13 cellular contexts compared by ENCODE assay signal in genomic region chr21:29194847-29195246, GRCh38.
DNase-seq lines count a peak whose midpoint lies in the region; ATAC-seq, FAIRE-seq and TF ChIP-seq lines count a peak whose summit lies in the region.
"Had no signal": no experiment of that assay in that cellular context is flagged by ENCODE, and none has a peak within 500 bp of the region (broad histone marks: within the 10 kb centered on the region; RNA-seq: fewer than 3 reads in every experiment).

No MANE protein-coding gene starts in this region.

- H3K27me3 ChIP-seq in SJSA1 (replicated peaks), result no peaks in the 10 kb centered on the region
- H3K27me3 ChIP-seq in left ventricle myocardium inferior (ENCODE audit: low read depth), result no peaks in the 10 kb centered on the region
- H3K27me3 ChIP-seq: suprapubic skin had no signal

- H3K9me3 ChIP-seq in SJSA1 (replicated peaks) (no peaks in the 10 kb centered on the region), left ventricle myocardium inferior (replicated peaks) (peaks cover 2% of the 10 kb centered on the region), kidney (ENCODE audit: control insufficient read depth in 1 of 2, low read length in 2 of 2) (no peaks in the 10 kb centered on the region)
- H3K9me3 ChIP-seq: lower lobe of right lung, suprapubic skin had no signal

- H3K4me3 ChIP-seq in SJSA1 (no peak overlapping the region), left ventricle myocardium inferior (peak overlapping the region; percentile 58), kidney (ENCODE audit: low read length in 2 of 2) (no peak overlapping the region)
- H3K4me3 ChIP-seq: suprapubic skin had no signal

- no peak for ATAC-seq in activated CD8-positive, alpha-beta T cell treated with anti-CD3 and anti-CD28 coated beads for 36 hours
- no peak for ATAC-seq in activated CD8-positive, alpha-beta T cell treated with anti-CD3 and anti-CD28 coated beads, Interleukin-2, amount 10 ng/mL, durations not matched to agents 7 days and 5 days

- H3K4me1 ChIP-seq in SJSA1 (replicated peaks) (peaks cover 28% of the 10 kb centered on the region), left ventricle myocardium inferior (peaks cover 29% of the 10 kb centered on the region), kidney (ENCODE audit: control insufficient read depth in 1 of 2, insufficient read depth in 1 of 2, low read depth in 1 of 2, low read length in 2 of 2) (no peaks in the 10 kb centered on the region)

- TF ChIP-seq CTCF in activated CD8-positive, alpha-beta T cell treated with anti-CD3 and anti-CD28 coated beads for 36 hours (IDR thresholded peaks at IDR 0.05), result no peak
- TF ChIP-seq CTCF in left ventricle myocardium inferior (IDR thresholded peaks at IDR 0.05; ENCODE audit: borderline replicate concordance) (no peak), nephron progenitor cell (IDR thresholded peaks at IDR 0.05) (no peak), kidney (IDR thresholded peaks at IDR 0.05; ENCODE audit: borderline replicate concordance, extremely low read depth, insufficient read depth) (no peak)

- H3K27ac Mint-ChIP-seq in activated CD8-positive, alpha-beta T cell treated with anti-CD3 and anti-CD28 coated beads for 36 hours, result peak overlapping the region; percentile 34
- no peak overlapping the region for H3K27ac Mint-ChIP-seq in activated CD8-positive, alpha-beta T cell treated with anti-CD3 and anti-CD28 coated beads, Interleukin-2, amount 10 ng/mL, durations not matched to agents 7 days and 5 days
- peak overlapping the region; percentile 93 for H3K27ac Mint-ChIP-seq in stimulated activated naive CD8-positive, alpha-beta T cell treated with anti-CD3 and anti-CD28 coated beads, Interleukin-15, Interleukin-2, amounts not matched to agents 100 ng/mL and 50 ng/mL, for 24 hours
- no peak overlapping the region for H3K27ac Mint-ChIP-seq in nephron progenitor cell
- H3K27ac Mint-ChIP-seq: activated CD4-positive, alpha-beta memory T cell treated with anti-CD3 and anti-CD28 coated beads, Interleukin-2, amount 10 ng/mL, durations not matched to agents 7 days and 5 days; activated naive CD8-positive, alpha-beta T cell treated with anti-CD3 and anti-CD28 coated beads, Interleukin-2, amount 10 ng/mL, durations not matched to agents 7 days and 5 days had no signal

- H3K9me3 Mint-ChIP-seq in activated CD8-positive, alpha-beta T cell treated with anti-CD3 and anti-CD28 coated beads for 36 hours, result peaks cover 22% of the 10 kb centered on the region
- peaks cover 22% of the 10 kb centered on the region for H3K9me3 Mint-ChIP-seq in activated CD8-positive, alpha-beta T cell treated with anti-CD3 and anti-CD28 coated beads, Interleukin-2, amount 10 ng/mL, durations not matched to agents 7 days and 5 days (ENCODE audit: insufficient read depth)
- peaks cover 17% of the 10 kb centered on the region for H3K9me3 Mint-ChIP-seq in stimulated activated naive CD8-positive, alpha-beta T cell treated with anti-CD3 and anti-CD28 coated beads, Interleukin-15, Interleukin-2, amounts not matched to agents 100 ng/mL and 50 ng/mL, for 24 hours
- peaks cover 11% of the 10 kb centered on the region for H3K9me3 Mint-ChIP-seq in nephron progenitor cell

- FAIRE-seq in kidney (lab: Jason Lieb, UNC), result no peak
- FAIRE-seq: GM18507 had no signal

- H3K36me3 ChIP-seq in SJSA1 (no peaks in the 10 kb centered on the region), left ventricle myocardium inferior (no peaks in the 10 kb centered on the region), kidney (ENCODE audit: control insufficient read depth in 1 of 2, insufficient read depth in 2 of 2, low read length in 2 of 2) (no peaks in the 10 kb centered on the region)
- H3K36me3 ChIP-seq: lower lobe of right lung, suprapubic skin had no signal

- intact Hi-C loops in activated CD8-positive, alpha-beta T cell treated with anti-CD3 and anti-CD28 coated beads for 36 hours (cut with micrococcal nuclease), result loop anchor here (5.0 to 10.0 kb wide), 2 partner anchors 102 to 150 kb away; partner anchors contain the start of gene BACH1
- intact Hi-C loops in left ventricle myocardium inferior (cut with micrococcal nuclease), result no loop called here
- intact Hi-C loops in kidney (cut with DNase I), result no loop called here

- peaks cover 14% of the 10 kb centered on the region for H3K36me3 Mint-ChIP-seq in activated CD8-positive, alpha-beta T cell treated with anti-CD3 and anti-CD28 coated beads for 36 hours (ENCODE audit: low read depth)
- H3K36me3 Mint-ChIP-seq in activated CD8-positive, alpha-beta T cell treated with anti-CD3 and anti-CD28 coated beads, Interleukin-2, amount 10 ng/mL, durations not matched to agents 7 days and 5 days (ENCODE audit: low read depth), result peaks cover 10% of the 10 kb centered on the region
- peaks cover 12% of the 10 kb centered on the region for H3K36me3 Mint-ChIP-seq in stimulated activated naive CD8-positive, alpha-beta T cell treated with anti-CD3 and anti-CD28 coated beads, Interleukin-15, Interleukin-2, amounts not matched to agents 100 ng/mL and 50 ng/mL, for 24 hours (ENCODE audit: low read depth)
- H3K36me3 Mint-ChIP-seq in nephron progenitor cell (ENCODE audit: low read depth), result no peaks in the 10 kb centered on the region

- H3K4me3 Mint-ChIP-seq in activated CD8-positive, alpha-beta T cell treated with anti-CD3 and anti-CD28 coated beads for 36 hours, result no peak overlapping the region
- no peak overlapping the region for H3K4me3 Mint-ChIP-seq in activated CD8-positive, alpha-beta T cell treated with anti-CD3 and anti-CD28 coated beads, Interleukin-2, amount 10 ng/mL, durations not matched to agents 7 days and 5 days
- H3K4me3 Mint-ChIP-seq in stimulated activated naive CD8-positive, alpha-beta T cell treated with anti-CD3 and anti-CD28 coated beads, Interleukin-15, Interleukin-2, amounts not matched to agents 100 ng/mL and 50 ng/mL, for 24 hours, result peak overlapping the region; percentile 28
- no peak overlapping the region for H3K4me3 Mint-ChIP-seq in nephron progenitor cell
- H3K4me3 Mint-ChIP-seq: activated CD4-positive, alpha-beta memory T cell treated with anti-CD3 and anti-CD28 coated beads, Interleukin-2, amount 10 ng/mL, durations not matched to agents 7 days and 5 days; activated naive CD8-positive, alpha-beta T cell treated with anti-CD3 and anti-CD28 coated beads, Interleukin-2, amount 10 ng/mL, durations not matched to agents 7 days and 5 days had no signal

- CTCF ChIA-PET in activated CD8-positive, alpha-beta T cell treated with anti-CD3 and anti-CD28 coated beads for 36 hours (lab: Charles Lee), result interaction anchor here (0.9 to 1.5 kb wide), 4 partner anchors 24 to 281 kb away, joined by 3 to 4 read pairs (median 4); no protein-coding TSS in a partner anchor
- CTCF ChIA-PET in activated CD8-positive, alpha-beta T cell treated with anti-CD3 and anti-CD28 coated beads, Interleukin-2, amount 10 ng/mL, durations not matched to agents 7 days and 5 days (lab: Charles Lee), result interaction anchor here (1.2 to 2.4 kb wide), 3 partner anchors 70 to 182 kb away, joined by 3 to 7 read pairs (median 3); no protein-coding TSS in a partner anchor

- H3K27ac ChIP-seq in SJSA1, result peak overlapping the region; percentile 92
- H3K27ac ChIP-seq in left ventricle myocardium inferior (replicated peaks), result peak overlapping the region; percentile 57
- H3K27ac ChIP-seq in kidney (ENCODE audit: low read depth in 2 of 2, low read length in 2 of 2), result no peak overlapping the region
- H3K27ac ChIP-seq: suprapubic skin had no signal

- H3K4me1 Mint-ChIP-seq in activated CD8-positive, alpha-beta T cell treated with anti-CD3 and anti-CD28 coated beads for 36 hours (ENCODE audit: low read depth), result peaks cover 29% of the 10 kb centered on the region
- H3K4me1 Mint-ChIP-seq in activated CD8-positive, alpha-beta T cell treated with anti-CD3 and anti-CD28 coated beads, Interleukin-2, amount 10 ng/mL, durations not matched to agents 7 days and 5 days (ENCODE audit: low read depth), result peaks cover 22% of the 10 kb centered on the region
- H3K4me1 Mint-ChIP-seq in stimulated activated naive CD8-positive, alpha-beta T cell treated with anti-CD3 and anti-CD28 coated beads, Interleukin-15, Interleukin-2, amounts not matched to agents 100 ng/mL and 50 ng/mL, for 24 hours (ENCODE audit: low read depth), result peaks cover 48% of the 10 kb centered on the region
- no peaks in the 10 kb centered on the region for H3K4me1 Mint-ChIP-seq in nephron progenitor cell

- no peak for DNase-seq in activated CD8-positive, alpha-beta T cell treated with anti-CD3 and anti-CD28 coated beads for 36 hours
- no peak for DNase-seq in activated CD8-positive, alpha-beta T cell treated with anti-CD3 and anti-CD28 coated beads, Interleukin-2, amount 10 ng/mL, durations not matched to agents 7 days and 5 days
- DNase-seq in SJSA1 (ENCODE audit: low read depth in 1 of 2, low spot score in 2 of 2) (peak in 1 of 2 experiments; percentile 22), left ventricle myocardium inferior (no peak), nephron progenitor cell (no peak), T-helper 2 cell (no peak), kidney (no peak)
- DNase-seq: activated CD4-positive, alpha-beta memory T cell treated with anti-CD3 and anti-CD28 coated beads, Interleukin-2, amount 10 ng/mL, durations not matched to agents 7 days and 5 days; activated naive CD8-positive, alpha-beta T cell treated with anti-CD3 and anti-CD28 coated beads, Interleukin-2, amount 10 ng/mL, durations not matched to agents 7 days and 5 days; lower lobe of right lung had no signal

- POLR2A ChIA-PET in activated CD8-positive, alpha-beta T cell treated with anti-CD3 and anti-CD28 coated beads for 36 hours (lab: Charles Lee), result no interaction called here
- POLR2A ChIA-PET in activated CD8-positive, alpha-beta T cell treated with anti-CD3 and anti-CD28 coated beads, Interleukin-2, amount 10 ng/mL, durations not matched to agents 7 days and 5 days (lab: Charles Lee), result no interaction called here

- no peaks in the 10 kb centered on the region for H3K27me3 Mint-ChIP-seq in activated CD8-positive, alpha-beta T cell treated with anti-CD3 and anti-CD28 coated beads for 36 hours
- H3K27me3 Mint-ChIP-seq in activated CD8-positive, alpha-beta T cell treated with anti-CD3 and anti-CD28 coated beads, Interleukin-2, amount 10 ng/mL, durations not matched to agents 7 days and 5 days (ENCODE audit: low read depth), result no peaks in the 10 kb centered on the region
- no peaks in the 10 kb centered on the region for H3K27me3 Mint-ChIP-seq in stimulated activated naive CD8-positive, alpha-beta T cell treated with anti-CD3 and anti-CD28 coated beads, Interleukin-15, Interleukin-2, amounts not matched to agents 100 ng/mL and 50 ng/mL, for 24 hours
- H3K27me3 Mint-ChIP-seq in nephron progenitor cell (ENCODE audit: low read depth, poor library complexity), result peaks cover 4% of the 10 kb centered on the region
- H3K27me3 Mint-ChIP-seq: activated CD4-positive, alpha-beta memory T cell treated with anti-CD3 and anti-CD28 coated beads, Interleukin-2, amount 10 ng/mL, durations not matched to agents 7 days and 5 days; activated naive CD8-positive, alpha-beta T cell treated with anti-CD3 and anti-CD28 coated beads, Interleukin-2, amount 10 ng/mL, durations not matched to agents 7 days and 5 days had no signal

- H3K9ac ChIP-seq in kidney (ENCODE audit: low read length in 2 of 2), result no peak overlapping the region

Comparison
In these comparisons a context has a peak if more than half of its experiments do, and no peak if none do; other contexts are left out.
1. H3K27ac Mint-ChIP-seq: peak in activated CD8-positive, alpha-beta T cell treated with anti-CD3 and anti-CD28 coated beads for 36 hours (single experiment) and stimulated activated naive CD8-positive, alpha-beta T cell treated with anti-CD3 and anti-CD28 coated beads, Interleukin-15, Interleukin-2, amounts not matched to agents 100 ng/mL and 50 ng/mL, for 24 hours (single experiment); none in activated CD8-positive, alpha-beta T cell treated with anti-CD3 and anti-CD28 coated beads, Interleukin-2, amount 10 ng/mL, durations not matched to agents 7 days and 5 days (single experiment) and nephron progenitor cell (single experiment).
2. H3K27ac ChIP-seq: peak in SJSA1 (single experiment) and left ventricle myocardium inferior (single experiment); none in kidney (0 of 2).